Comparison of ENCODE assay signal across 11 cellular contexts in the genomic region with DNA sequence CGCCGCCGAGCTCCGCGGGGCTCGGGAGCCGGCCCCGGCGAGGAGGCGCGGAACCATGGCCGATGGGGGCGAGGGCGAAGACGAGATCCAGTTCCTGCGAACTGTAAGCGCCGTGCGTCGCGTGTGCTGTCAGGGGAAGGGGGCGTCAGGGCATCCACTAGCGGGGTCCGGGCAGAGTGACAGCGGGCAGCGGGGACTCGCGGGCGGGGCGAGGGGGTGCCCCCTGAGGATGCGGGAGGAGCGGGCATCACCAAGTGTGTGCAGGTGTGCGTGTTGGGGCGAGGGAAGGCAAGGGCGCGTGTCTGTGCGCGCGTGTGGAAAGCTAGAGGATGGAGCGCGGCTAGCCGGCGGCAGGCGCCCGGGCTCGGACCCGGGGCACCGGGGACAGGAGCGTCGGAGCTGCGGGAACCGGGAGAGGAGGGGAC. TPM values are rescaled to one million over a fixed set of nuclear protein-coding genes. Genes with fewer than 3 reads are reported as not detected.
DNase-seq lines count a peak whose midpoint lies in the region; ATAC-seq, FAIRE-seq and TF ChIP-seq lines count a peak whose summit lies in the region.
"Had no signal": no experiment of that assay in that cellular context is flagged by ENCODE, and none has a peak within 500 bp of the region (broad histone marks: within the 10 kb centered on the region; RNA-seq: fewer than 3 reads in every experiment).

No MANE protein-coding gene starts in this region.

- no peak overlapping the region for H4K5ac ChIP-seq in H1 (ENCODE audit: insufficient read length, low read depth, low read length)

- 4% methylated on average over 24 of the region's 52 CpGs; no CpG with 5 or more reads in 1 of the 2 experiments for whole genome bisulfite sequencing in H1 (ENCODE audit: extremely low coverage in 1 of 2, insufficient coverage in 1 of 2, insufficient read length in 1 of 2, insufficient replicate concordance in 2 of 2, low coverage in 1 of 2, low lambda C conversion rate in 2 of 2, missing lambda C conversion rate in 1 of 2), 2 experiments
- WGBS in transverse colon (ENCODE audit: low coverage in 1 of 2), 2 donors = 10% methylated on average over 24 of the region's 52 CpGs; no CpG with 5 or more reads in 1 of the 2 donors

- peaks cover 0 to 7% of the 10 kb centered on the region in 2 experiments for H4K20me1 ChIP-seq in H1 (replicated peaks in 1 of 2; ENCODE audit: control insufficient read depth in 1 of 2, insufficient read depth in 2 of 2, low read length in 2 of 2)

- H2BK5ac ChIP-seq in H1 (ENCODE audit: low read depth, low read length) = no peak overlapping the region

- peak overlapping the region; percentile 30; the same call in 1 of the 2 replicates for H4K8ac ChIP-seq in H1 (ENCODE audit: extremely low read depth, insufficient read depth, low read length)

- POLR2A ChIA-PET in activated CD4-positive, alpha-beta T cell treated with anti-CD3 and anti-CD28 coated beads, Interleukin-2, amount 10 ng/mL, durations not matched to agents 7 days and 5 days (lab: Charles Lee) = no interaction called here
- POLR2A ChIA-PET in H1 (lab: Charles Lee; ENCODE audit: partially characterized antibody) = interaction anchor here (0.6 to 1.9 kb wide), 10 partner anchors 9 to 492 kb away, joined by 3 to 14 read pairs (median 3); no protein-coding TSS in a partner anchor

- peaks cover 2% of the 10 kb centered on the region for H3K36me3 Mint-ChIP-seq in activated CD4-positive, alpha-beta T cell treated with anti-CD3 and anti-CD28 coated beads, Interleukin-2, amount 10 ng/mL, durations not matched to agents 7 days and 5 days (ENCODE audit: low read depth)
- H3K36me3 Mint-ChIP-seq in nephron (ENCODE audit: low read depth) = no peaks in the 10 kb centered on the region
- H3K36me3 Mint-ChIP-seq: memory B cell had no signal

- H2BK12ac ChIP-seq in H1 (ENCODE audit: low read depth, low read length) = no peak overlapping the region

- peaks cover 1 to 36% (median 25%) of the 10 kb centered on the region in 4 experiments for H3K27me3 ChIP-seq in H1 (replicated peaks in 1 of 4; ENCODE audit: control insufficient read depth in 3 of 4, extremely low read depth in 1 of 4, insufficient read depth in 3 of 4, low read length in 3 of 4)
- peaks cover 74% of the 10 kb centered on the region for H3K27me3 ChIP-seq in transverse colon

- H3K4me3 ChIP-seq in H1 (ENCODE audit: extremely low read depth in 1 of 4, insufficient read depth in 2 of 4, low read depth in 3 of 4, low read length in 4 of 4) = peak overlapping the region; percentile 51 to 74 (median 54)
- peak overlapping the region; percentile 17 to 50 (median 40) for H3K4me3 ChIP-seq in transverse colon

- H2BK120ac ChIP-seq in H1 (replicated peaks; ENCODE audit: low read depth, low read length) = no peak overlapping the region

- no peak overlapping the region for H3K4ac ChIP-seq in H1 (replicated peaks; ENCODE audit: insufficient read length, low read depth, low read length)

- no peak overlapping the region for H3K23ac ChIP-seq in H1 (ENCODE audit: insufficient read length)

- H3K4me1 Mint-ChIP-seq in activated CD4-positive, alpha-beta T cell treated with anti-CD3 and anti-CD28 coated beads, Interleukin-2, amount 10 ng/mL, durations not matched to agents 7 days and 5 days = peaks cover 6% of the 10 kb centered on the region
- peaks cover 20% of the 10 kb centered on the region for H3K4me1 Mint-ChIP-seq in nephron

- H3K79me1 ChIP-seq in H1 (ENCODE audit: low read depth, low read length) = peaks cover 4% of the 10 kb centered on the region; the same call in 1 of the 2 replicates

- H3K9me3 Mint-ChIP-seq in activated CD4-positive, alpha-beta T cell treated with anti-CD3 and anti-CD28 coated beads, Interleukin-2, amount 10 ng/mL, durations not matched to agents 7 days and 5 days = no peaks in the 10 kb centered on the region
- no peaks in the 10 kb centered on the region for H3K9me3 Mint-ChIP-seq in nephron
- H3K9me3 Mint-ChIP-seq: memory B cell had no signal

- no peak overlapping the region for H2AFZ ChIP-seq in H1 (ENCODE audit: low read length)

- intact Hi-C loops in transverse colon (cut with DNase I; ENCODE audit: low total_unique reads) = loop anchor here (10.0 kb wide), 1 partner anchor 342 kb away; no protein-coding TSS in a partner anchor

- H3K9me3 ChIP-seq in H1 (ENCODE audit: insufficient read depth in 2 of 2, low read depth in 1 of 2, low read length in 1 of 2) (no peaks in the 10 kb centered on the region), transverse colon (no peaks in the 10 kb centered on the region)

- peaks cover 18% of the 10 kb centered on the region for H3K23me2 ChIP-seq in H1 (ENCODE audit: low read depth, low read length)

- no peak for TF ChIP-seq POLR2A in H1 (IDR thresholded peaks at IDR 0.05; ENCODE audit: control extremely low read depth in 1 of 2, low read depth in 2 of 2, low read length in 2 of 2)
- no peak for TF ChIP-seq POLR2A in transverse colon (IDR thresholded peaks at IDR 0.05)

- no peak overlapping the region for H3K56ac ChIP-seq in H1 (replicated peaks; ENCODE audit: insufficient read length, low read depth, low read length)

- H2BK20ac ChIP-seq in H1 (ENCODE audit: low read length) = no peak overlapping the region

- H3K4me1 ChIP-seq in H1 (replicated peaks in 1 of 4; ENCODE audit: control insufficient read depth in 3 of 4, insufficient read depth in 4 of 4, low read length in 3 of 4) = peaks cover 5 to 29% (median 11%) of the 10 kb centered on the region in 4 experiments; a peak in 6 of 7 replicates
- peaks cover 0 to 17% (median 5%) of the 10 kb centered on the region in 4 donors for H3K4me1 ChIP-seq in transverse colon

- ATAC-seq in GM21528 (IDR thresholded peaks at IDR 0.05; ENCODE audit: low FRiP score, unreplicated experiment) = no peak

- H3K27me3 Mint-ChIP-seq in activated CD4-positive, alpha-beta T cell treated with anti-CD3 and anti-CD28 coated beads, Interleukin-2, amount 10 ng/mL, durations not matched to agents 7 days and 5 days = peaks cover 53% of the 10 kb centered on the region
- peaks cover 19% of the 10 kb centered on the region for H3K27me3 Mint-ChIP-seq in nephron (ENCODE audit: low read depth)

- no peak for FAIRE-seq in H1 (lab: Jason Lieb, UNC)

- peak overlapping the region; percentile 39 for H3K27ac Mint-ChIP-seq in activated CD4-positive, alpha-beta T cell treated with anti-CD3 and anti-CD28 coated beads, Interleukin-2, amount 10 ng/mL, durations not matched to agents 7 days and 5 days
- no peak overlapping the region for H3K27ac Mint-ChIP-seq in nephron
- H3K27ac Mint-ChIP-seq: memory B cell had no signal

- no peak overlapping the region for H3K14ac ChIP-seq in H1 (ENCODE audit: insufficient read length)

- H3K27ac ChIP-seq in H1 (ENCODE audit: low read depth, low read length) (no peak overlapping the region), transverse colon (peak overlapping the region; percentile 50 to 78 (median 69))

- DNase-seq in activated CD4-positive, alpha-beta T cell treated with anti-CD3 and anti-CD28 coated beads, Interleukin-2, amount 10 ng/mL, durations not matched to agents 7 days and 5 days = no peak
- DNase-seq in activated CD4-positive, alpha-beta T cell treated with anti-CD3 and anti-CD28 coated beads for 1 hour = no peak
- DNase-seq in H1 (ENCODE audit: low read depth in 1 of 2, low spot score in 2 of 2) = peak in 1 of 2 experiments; percentile 58
- DNase-seq in transverse colon = no peak
- DNase-seq in HuH-7 (ENCODE audit: low spot score) = no peak
- DNase-seq in occipital lobe (lab: John Stamatoyannopoulos, UW) = no peak
- DNase-seq: effector memory CD4-positive, alpha-beta T cell; NCI-H1694 treated with DMSO at 0.1 percent for 48 hours had no signal

- no peak overlapping the region for H2AK5ac ChIP-seq in H1 (ENCODE audit: low read depth, low read length)

- H3K4me3 Mint-ChIP-seq in activated CD4-positive, alpha-beta T cell treated with anti-CD3 and anti-CD28 coated beads, Interleukin-2, amount 10 ng/mL, durations not matched to agents 7 days and 5 days = no peak overlapping the region
- peak overlapping the region; percentile 80 to 94 (median 80) for H3K4me3 Mint-ChIP-seq in nephron
- H3K4me3 Mint-ChIP-seq: memory B cell had no signal

- peak overlapping the region; percentile 100 for H3K4me2 ChIP-seq in H1 (ENCODE audit: insufficient read depth in 1 of 2, low read depth in 2 of 2, low read length in 2 of 2)

- in situ Hi-C loops in transverse colon (cut with MboI; ENCODE audit: low pct_ligation_motif_present in 1 of 4, low pct_unique_long_range_greater_than_20kb in 1 of 4, low sequenced_read_pairs in 3 of 4) = no loop called here

- H2BK15ac ChIP-seq in H1 (ENCODE audit: low read length) = no peak overlapping the region

- no peak for TF ChIP-seq EP300 in H1 (IDR thresholded peaks at IDR 0.05; ENCODE audit: borderline replicate concordance in 1 of 2, low read depth in 2 of 2, low read length in 2 of 2)
- TF ChIP-seq EP300 in transverse colon (IDR thresholded peaks at IDR 0.05; ENCODE audit: low read depth) = no peak

- TF ChIP-seq RAD21 in H1 (IDR thresholded peaks at IDR 0.05 in 1 of 2, conservative IDR thresholded peaks at IDR 0.05 in 1 of 2; ENCODE audit: low read depth in 2 of 2, low read length in 2 of 2) = no peak

- H3K79me2 ChIP-seq in H1 (ENCODE audit: control insufficient read depth in 1 of 2, insufficient read depth in 2 of 2, low read length in 2 of 2) = peaks cover 0 to 24% of the 10 kb centered on the region in 2 experiments; a peak in 2 of 4 replicates

- CTCF ChIA-PET in activated CD4-positive, alpha-beta T cell treated with anti-CD3 and anti-CD28 coated beads, Interleukin-2, amount 10 ng/mL, durations not matched to agents 7 days and 5 days (lab: Charles Lee) = no interaction called here
- CTCF ChIA-PET in H1 (lab: Charles Lee; ENCODE audit: partially characterized antibody) = interaction anchor here (0.7 to 2.3 kb wide), 12 partner anchors 9 to 351 kb away, joined by 3 to 10 read pairs (median 5); no protein-coding TSS in a partner anchor

- no peak overlapping the region for H4K91ac ChIP-seq in H1 (replicated peaks; ENCODE audit: insufficient read length, low read length)

- TF ChIP-seq CTCF in H1 (IDR thresholded peaks at IDR 0.05; ENCODE audit: control extremely low read depth in 1 of 3, insufficient read depth in 1 of 3, low read depth in 1 of 3, low read length in 3 of 3) (no peak), nephron (IDR thresholded peaks at IDR 0.05; ENCODE audit: unreplicated experiment in 3 of 3) (no peak), transverse colon (IDR thresholded peaks at IDR 0.05) (no peak)

- H3K9ac ChIP-seq in H1 (replicated peaks in 1 of 4; ENCODE audit: extremely low read depth in 1 of 4, low read depth in 3 of 4, low read length in 3 of 4) = peak overlapping the region in 2 of 4 experiments; percentile 3 to 68; a peak in 3 of 7 replicates

- no peaks in the 10 kb centered on the region for H3K36me3 ChIP-seq in H1 (ENCODE audit: control insufficient read depth in 2 of 4, insufficient read depth in 4 of 4, low read length in 3 of 4)
- H3K36me3 ChIP-seq in transverse colon = no peaks in the 10 kb centered on the region

- H3K18ac ChIP-seq in H1 (ENCODE audit: extremely low read depth, low read length) = no peak overlapping the region

RNA-seq across cellular contexts. Expression of gene RYR2, which starts 0.5 kb away (rescaled TPM):
- total RNA-seq in activated CD4-positive, alpha-beta T cell treated with anti-CD3 and anti-CD28 coated beads, Interleukin-2, amount 10 ng/mL, durations not matched to agents 7 days and 5 days = not detected
- total RNA-seq in H1 (2021; fragmentation: NEBNext Ultra II Directional; extraction: Animal tissue kit (Norgen Biotek cat#: 25700)) = 4.4 and 4.7 TPM in 2 replicates
- polyA plus RNA-seq in H1 (2011; rRNA removed) = 1.0 and 1.3 TPM in 2 replicates
- 2.1 TPM for polyA plus RNA-seq in H1 (2011; cell fraction: cytosol; rRNA removed)
- polyA plus RNA-seq in H1 (2011; cell fraction: nucleus; rRNA removed) = 3.0 TPM
- polyA plus RNA-seq in H1 (2012, experiment 1 of 2) = 1.5 to 2.9 TPM (median 1.9 TPM) in 4 replicates
- polyA plus RNA-seq in H1 (2012, experiment 2 of 2) = 0.22 TPM
- 3.9 TPM for polyA plus RNA-seq in H1 (2013, experiment 1 of 2)
- 3.1 TPM for polyA plus RNA-seq in H1 (2013, experiment 2 of 2)
- 11.5 and 11.6 TPM in 2 replicates for polyA minus RNA-seq in H1 (2011; rRNA and poly(A)+ RNA removed)
- polyA minus RNA-seq in H1 (2011; cell fraction: cytosol; rRNA and poly(A)+ RNA removed) = 3.5 TPM
- polyA minus RNA-seq in H1 (2011; cell fraction: nucleus; rRNA and poly(A)+ RNA removed) = 25.2 TPM
- total RNA-seq in transverse colon (1 to 10 TPM; 1.2 to 7.0 (median 2.5) TPM), occipital lobe (40.7 TPM)

RNA-seq across cellular contexts. Expression of gene MT1HL1, which starts 38.2 kb away (rescaled TPM):
- not detected for total RNA-seq in activated CD4-positive, alpha-beta T cell treated with anti-CD3 and anti-CD28 coated beads, Interleukin-2, amount 10 ng/mL, durations not matched to agents 7 days and 5 days
- total RNA-seq in H1 (2021; fragmentation: NEBNext Ultra II Directional; extraction: Animal tissue kit (Norgen Biotek cat#: 25700)) = not detected in 2 replicates
- polyA plus RNA-seq in H1 (2011; rRNA removed) = not detected in 2 replicates
- polyA plus RNA-seq in H1 (2011; cell fraction: cytosol; rRNA removed) = not detected
- not detected for polyA plus RNA-seq in H1 (2011; cell fraction: nucleus; rRNA removed)
- polyA plus RNA-seq in H1 (2012, experiment 1 of 2) = not detected in 4 replicates
- polyA plus RNA-seq in H1 (2012, experiment 2 of 2) = not detected
- polyA plus RNA-seq in H1 (2013, experiment 1 of 2) = not detected
- not detected for polyA plus RNA-seq in H1 (2013, experiment 2 of 2)
- not detected in 2 replicates for polyA minus RNA-seq in H1 (2011; rRNA and poly(A)+ RNA removed)
- polyA minus RNA-seq in H1 (2011; cell fraction: cytosol; rRNA and poly(A)+ RNA removed) = not detected
- polyA minus RNA-seq in H1 (2011; cell fraction: nucleus; rRNA and poly(A)+ RNA removed) = not detected
- total RNA-seq in transverse colon (not detected), occipital lobe (not detected)
